In genomic region chr9:26892251-26893029, GRCh38 we compare ENCODE assay signal across 8 cellular contexts. TPM values are rescaled to one million over a fixed set of nuclear protein-coding genes. Genes with fewer than 3 reads are reported as not detected.
DNase-seq lines count a peak whose midpoint lies in the region; ATAC-seq and TF ChIP-seq lines count a peak whose summit lies in the region.

TSS of gene CAAP1 (minus strand) at chr9:26892802. CDS start at chr9:26892715, 87 bp downstream.

- TF ChIP-seq CTCF in GM12875 (IDR thresholded peaks at IDR 0.05; ENCODE audit: borderline replicate concordance, insufficient read depth, low read depth, low read length) (peak; percentile 50; the same call in 1 of the 2 replicates), left ventricle myocardium inferior (IDR thresholded peaks at IDR 0.05; ENCODE audit: borderline replicate concordance) (peak; percentile 53), prostate gland (IDR thresholded peaks at IDR 0.05) (peak in 2 of 4 experiments; percentile 13 to 38)

- H3K36me3 ChIP-seq in left ventricle myocardium inferior (no peaks in the 10 kb centered on the region), prostate gland (no peaks in the 10 kb centered on the region), urinary bladder (ENCODE audit: insufficient read depth) (no peaks in the 10 kb centered on the region)

- DNase-seq in NCI-H1417 treated with DMSO at 0.1 percent for 48 hours (lab: John Stamatoyannopoulos, UW) (peak; percentile 35), amniotic stem cell (lab: John Stamatoyannopoulos, UW) (peak; percentile 87), left ventricle myocardium inferior (peak; percentile 95), prostate gland (ENCODE audit: low spot score) (peak; percentile 91)

- intact Hi-C loops in T-helper 1 cell treated with Interleukin-12 subunit alpha and Interleukin-12 subunit beta and Interleukin-4 antibody, amounts not matched to agents 30 ng/mL and 1 ng/mL, for 36 hours (cut with micrococcal nuclease) = loop anchor here (1.0 kb wide), 4 partner anchors 9 to 681 kb away; partner anchors contain the start of genes C9orf72, IFT74 and PLAA
- intact Hi-C loops in left ventricle myocardium inferior (cut with micrococcal nuclease) = loop anchor here (10.0 kb wide), 1 partner anchor 52 kb away; the partner anchor contains the start of gene PLAA
- intact Hi-C loops in prostate gland (cut with DNase I) = loop anchor here (2.0 to 5.0 kb wide), 3 partner anchors 54 to 680 kb away; partner anchors contain the start of genes C9orf72 and PLAA

- H3K4me3 ChIP-seq in GM12875 (ENCODE audit: low read depth, low read length) (peak within 1 kb of the TSS; percentile 98), left ventricle myocardium inferior (peak within 1 kb of the TSS; percentile 83), prostate gland (peak within 1 kb of the TSS; percentile 84 to 100), urinary bladder (ENCODE audit: low read depth, low read length) (peak within 1 kb of the TSS; percentile 90)

- peak; percentile 94 for ATAC-seq in HG02798 (IDR thresholded peaks at IDR 0.05; ENCODE audit: poor library complexity, unreplicated experiment)

- WGBS in prostate gland = under 1% methylated on average over 70 of the region's 70 CpGs
- WGBS in urinary bladder = under 1% methylated on average over 70 of the region's 70 CpGs

- H3K4me1 ChIP-seq in left ventricle myocardium inferior (peaks cover 40% of the 10 kb centered on the region), prostate gland (replicated peaks) (peaks cover 3% of the 10 kb centered on the region), urinary bladder (ENCODE audit: insufficient read depth) (no peaks in the 10 kb centered on the region)

- H3K27me3 ChIP-seq in left ventricle myocardium inferior (ENCODE audit: low read depth) (no peaks in the 10 kb centered on the region), prostate gland (replicated peaks; ENCODE audit: insufficient read depth) (no peaks in the 10 kb centered on the region)

- H3K9me3 ChIP-seq in left ventricle myocardium inferior (replicated peaks) (peaks cover 12% of the 10 kb centered on the region), prostate gland (no peaks in the 10 kb centered on the region)

- H3K27ac ChIP-seq in left ventricle myocardium inferior (replicated peaks) (peak within 1 kb of the TSS; percentile 96), prostate gland (peak within 1 kb of the TSS; percentile 93 to 97), urinary bladder (ENCODE audit: low read depth) (peak within 1 kb of the TSS; percentile 93)

- peak; percentile 53 for TF ChIP-seq POLR2A in prostate gland (IDR thresholded peaks at IDR 0.05)

RNA-seq across cellular contexts. Expression of gene CAAP1, which starts in this region (rescaled TPM):
- total RNA-seq in T-helper 1 cell treated with Interleukin-12 subunit alpha and Interleukin-12 subunit beta and Interleukin-4 antibody, amounts not matched to agents 30 ng/mL and 1 ng/mL, for 36 hours = 15.1 and 19.7 TPM in 2 replicates
- total RNA-seq in left ventricle myocardium inferior (7.9 TPM), prostate gland (10 to 100 TPM; 20.4 to 20.8 TPM), urinary bladder (27.3 TPM)
- polyA plus RNA-seq in urinary bladder = 10.4 TPM

Comparison
In these comparisons a context has a peak if more than half of its experiments do, and no peak if none do; other contexts are left out.
1. Peak in every context shown above with its lines: DNase-seq, ATAC-seq, H3K4me3 ChIP-seq and H3K27ac ChIP-seq.
2. DNase-seq: peak in every context shown above with its lines; median percentile 95 in left ventricle myocardium inferior; 91 in prostate gland; 87 in amniotic stem cell; 35 in NCI-H1417 treated with DMSO at 0.1 percent for 48 hours.